ENCODE assay signal across 11 cellular contexts in the genomic region with DNA sequence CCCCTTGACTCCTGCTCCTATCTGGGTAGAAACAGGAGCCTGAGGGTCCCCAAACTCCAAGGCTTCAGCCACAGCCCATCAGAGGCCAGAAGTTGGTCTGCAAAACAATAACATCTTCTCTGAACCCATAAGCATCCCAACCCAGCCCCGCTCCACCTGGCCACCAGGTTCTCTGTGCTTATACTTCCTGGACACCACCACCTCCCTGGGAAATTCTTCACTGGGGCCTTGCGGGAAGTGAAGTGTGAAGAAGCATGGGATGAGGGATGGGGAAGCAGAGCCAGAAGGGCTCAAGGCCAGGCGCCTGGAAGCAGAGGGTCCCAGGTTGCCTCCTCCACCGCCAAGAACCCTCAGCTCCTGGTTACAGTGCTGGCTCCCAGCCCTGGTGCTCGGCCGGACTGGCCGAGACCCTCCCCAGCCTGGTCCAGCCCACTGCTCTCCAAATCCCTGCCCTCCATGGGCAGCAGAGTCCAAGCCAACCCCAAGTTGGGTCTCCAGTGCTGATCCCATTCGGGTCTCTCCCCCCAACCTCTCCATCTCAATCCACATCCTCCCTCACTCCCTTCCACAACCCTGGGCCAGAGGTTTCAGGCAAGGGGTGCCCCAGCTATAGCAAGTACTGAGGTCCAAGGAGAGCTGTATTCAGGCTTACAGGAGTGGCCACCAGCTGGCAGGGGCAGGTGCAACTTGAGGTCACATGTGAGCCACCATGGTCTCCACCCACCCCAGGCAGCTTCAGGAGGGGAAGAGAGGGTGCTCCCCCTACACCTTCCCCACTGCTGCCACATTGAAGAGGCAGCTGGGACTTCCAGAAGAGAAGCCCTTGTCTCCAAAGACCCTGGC.
DNase-seq lines count a peak whose midpoint lies in the region; ATAC-seq and TF ChIP-seq lines count a peak whose summit lies in the region.
"Had no signal": no experiment of that assay in that cellular context is flagged by ENCODE, and none has a peak within 500 bp of the region (broad histone marks: within the 10 kb centered on the region; RNA-seq: fewer than 3 reads in every experiment).

No MANE protein-coding gene starts in this region.

- no peak for TF ChIP-seq EP300 in suprapubic skin (IDR thresholded peaks at IDR 0.05)

- WGBS in lung, 2 donors: 40 to 58% methylated on average over 8 of the region's 8 CpGs
- 76% methylated on average over 8 of the region's 8 CpGs for WGBS in suprapubic skin

- H3K27ac ChIP-seq in colonic mucosa: peak overlapping the region; percentile 50
- H3K27ac ChIP-seq in lung (ENCODE audit: low read depth in 1 of 2, low read length in 1 of 2): peak overlapping the region; percentile 89 to 95
- peak overlapping the region; percentile 73 for H3K27ac ChIP-seq in suprapubic skin

- H3K36me3 Mint-ChIP-seq in immature natural killer cell: no peaks in the 10 kb centered on the region
- no peaks in the 10 kb centered on the region for H3K36me3 Mint-ChIP-seq in activated naive CD4-positive, alpha-beta T cell treated with anti-CD3 and anti-CD28 coated beads for 36 hours (ENCODE audit: low read depth)
- H3K36me3 Mint-ChIP-seq in Calu3 (ENCODE audit: insufficient read depth, unreplicated experiment): no peaks in the 10 kb centered on the region
- H3K36me3 Mint-ChIP-seq: T-cell had no signal

- TF ChIP-seq POLR2A in suprapubic skin (IDR thresholded peaks at IDR 0.05): no peak

- H3K4me2 ChIP-seq in Loucy (ENCODE audit: low read depth, low read length, poor library complexity, severe bottlenecking): peak overlapping the region; percentile 71

- intact Hi-C loops in colonic mucosa (cut with DNase I) (no loop called here), Calu3 (cut with micrococcal nuclease; ENCODE audit: unreplicated experiment) (no loop called here)
- intact Hi-C loops in activated naive CD4-positive, alpha-beta T cell treated with anti-CD3 and anti-CD28 coated beads for 36 hours (cut with micrococcal nuclease): no loop called here

- H3K27ac Mint-ChIP-seq in immature natural killer cell (no peak overlapping the region), Calu3 (ENCODE audit: unreplicated experiment) (no peak overlapping the region)
- no peak overlapping the region for H3K27ac Mint-ChIP-seq in activated naive CD4-positive, alpha-beta T cell treated with anti-CD3 and anti-CD28 coated beads for 36 hours
- H3K27ac Mint-ChIP-seq: progenitor cell of endocrine pancreas, T-cell had no signal

- H3K4me1 ChIP-seq in Loucy (ENCODE audit: insufficient read depth, low read length, poor library complexity, severe bottlenecking): peaks cover 36% of the 10 kb centered on the region
- H3K4me1 ChIP-seq in colonic mucosa: no peaks in the 10 kb centered on the region
- peaks cover 9 to 34% of the 10 kb centered on the region in 2 donors for H3K4me1 ChIP-seq in lung (ENCODE audit: control insufficient read depth in 2 of 2, insufficient read depth in 2 of 2, low read length in 2 of 2)
- H3K4me1 ChIP-seq in suprapubic skin: peaks cover 60% of the 10 kb centered on the region

- H3K4me3 Mint-ChIP-seq in immature natural killer cell (no peak overlapping the region), Calu3 (ENCODE audit: low read depth, unreplicated experiment) (no peak overlapping the region)
- H3K4me3 Mint-ChIP-seq in activated naive CD4-positive, alpha-beta T cell treated with anti-CD3 and anti-CD28 coated beads for 36 hours: no peak overlapping the region
- H3K4me3 Mint-ChIP-seq: T-cell had no signal

- DNase-seq in colonic mucosa: no peak
- no peak for DNase-seq in lung (ENCODE audit: low spot score)
- no peak for DNase-seq in suprapubic skin (ENCODE audit: low spot score in 2 of 2)
- no peak for DNase-seq in immature natural killer cell
- DNase-seq in activated naive CD4-positive, alpha-beta T cell treated with anti-CD3 and anti-CD28 coated beads for 36 hours: no peak
- no peak for DNase-seq in Calu3
- DNase-seq: DMS 273 treated with DMSO at 0.1 percent for 48 hours, T-cell had no signal

- no TSS peak for BruUV-seq in Calu3 (replicated peaks; lab: Mats Ljungman, UMichigan)

- H3K4me3 ChIP-seq in Loucy (ENCODE audit: low read length, poor library complexity, severe bottlenecking) (peak overlapping the region; percentile 48), colonic mucosa (peak overlapping the region; percentile 29), lung (peak overlapping the region; percentile 63), suprapubic skin (peak overlapping the region; percentile 44)

- H3K27me3 ChIP-seq in Loucy (ENCODE audit: insufficient read depth, low read length, poor library complexity, severe bottlenecking) (no peaks in the 10 kb centered on the region), colonic mucosa (no peaks in the 10 kb centered on the region), lung (ENCODE audit: control insufficient read depth, insufficient read depth) (no peaks in the 10 kb centered on the region), suprapubic skin (no peaks in the 10 kb centered on the region)

- H3K9me3 Mint-ChIP-seq in immature natural killer cell (no peaks in the 10 kb centered on the region), Calu3 (ENCODE audit: low read depth, unreplicated experiment) (no peaks in the 10 kb centered on the region)
- no peaks in the 10 kb centered on the region for H3K9me3 Mint-ChIP-seq in activated naive CD4-positive, alpha-beta T cell treated with anti-CD3 and anti-CD28 coated beads for 36 hours
- H3K9me3 Mint-ChIP-seq: T-cell had no signal

- H3K4me1 Mint-ChIP-seq in immature natural killer cell (peaks cover 0 to 2% of the 10 kb centered on the region in 2 donors), Calu3 (ENCODE audit: low read depth, unreplicated experiment) (peaks cover 10% of the 10 kb centered on the region)
- peaks cover 2% of the 10 kb centered on the region for H3K4me1 Mint-ChIP-seq in activated naive CD4-positive, alpha-beta T cell treated with anti-CD3 and anti-CD28 coated beads for 36 hours (ENCODE audit: low read depth)

- no peaks in the 10 kb centered on the region for H3K36me3 ChIP-seq in Loucy (ENCODE audit: insufficient read depth, low read length)
- H3K36me3 ChIP-seq in colonic mucosa: no peaks in the 10 kb centered on the region
- peaks cover 0 to 5% of the 10 kb centered on the region in 2 donors for H3K36me3 ChIP-seq in lung (ENCODE audit: control insufficient read depth in 2 of 2, insufficient read depth in 2 of 2, low read length in 2 of 2)
- no peaks in the 10 kb centered on the region for H3K36me3 ChIP-seq in suprapubic skin

- H2AFZ ChIP-seq in Loucy (ENCODE audit: low read length): no peak overlapping the region

- ATAC-seq in lung (ENCODE audit: insufficient read depth, low FRiP score): no peak
- ATAC-seq in GM21390 (IDR thresholded peaks at IDR 0.05; ENCODE audit: unreplicated experiment): no peak

- CTCF ChIA-PET in activated naive CD4-positive, alpha-beta T cell treated with anti-CD3 and anti-CD28 coated beads for 36 hours (lab: Charles Lee): interaction anchor here (0.7 kb wide), 1 partner anchor 138 kb away, joined by 3 read pairs; no protein-coding TSS in a partner anchor
- CTCF ChIA-PET in Calu3 (lab: Charles Lee): no interaction called here

- H3K9me2 ChIP-seq in Loucy (replicated peaks; ENCODE audit: low read depth, low read length): no peaks in the 10 kb centered on the region

- H3K27me3 Mint-ChIP-seq in immature natural killer cell (ENCODE audit: low read depth in 3 of 3): peaks cover 3 to 14% (median 12%) of the 10 kb centered on the region in 3 donors
- peaks cover 20% of the 10 kb centered on the region for H3K27me3 Mint-ChIP-seq in activated naive CD4-positive, alpha-beta T cell treated with anti-CD3 and anti-CD28 coated beads for 36 hours (ENCODE audit: low read depth)
- peaks cover 75% of the 10 kb centered on the region for H3K27me3 Mint-ChIP-seq in Calu3 (ENCODE audit: unreplicated experiment)

- H3K9ac ChIP-seq in Loucy (ENCODE audit: low read depth, low read length, poor library complexity, severe bottlenecking): peak overlapping the region; percentile 45
- peak overlapping the region in 1 of 2 donors; percentile 46 for H3K9ac ChIP-seq in colonic mucosa (ENCODE audit: low read depth in 2 of 2, low read length in 2 of 2)

- TF ChIP-seq CTCF in Loucy (conservative IDR thresholded peaks at IDR 0.05; ENCODE audit: low read length): no peak
- no peak for TF ChIP-seq CTCF in colonic mucosa (IDR thresholded peaks at IDR 0.05)
- TF ChIP-seq CTCF in lung (IDR thresholded peaks at IDR 0.05; ENCODE audit: control extremely low read depth, extremely low read depth): no peak
- no peak for TF ChIP-seq CTCF in suprapubic skin (IDR thresholded peaks at IDR 0.05)
- no peak for TF ChIP-seq CTCF in Calu3 (IDR thresholded peaks at IDR 0.05; ENCODE audit: unreplicated experiment)

- no peaks in the 10 kb centered on the region for H4K20me1 ChIP-seq in Loucy (ENCODE audit: insufficient read depth, low read length, poor library complexity, severe bottlenecking)

- H3K9me3 ChIP-seq in Loucy (ENCODE audit: insufficient read depth, low read depth, low read length): no peaks in the 10 kb centered on the region
- H3K9me3 ChIP-seq in colonic mucosa: no peaks in the 10 kb centered on the region
- H3K9me3 ChIP-seq in lung (ENCODE audit: control insufficient read depth in 2 of 2, insufficient read depth in 1 of 2, low read length in 1 of 2): no peaks in the 10 kb centered on the region
- H3K9me3 ChIP-seq in suprapubic skin: no peaks in the 10 kb centered on the region

- H3F3A ChIP-seq in Loucy (ENCODE audit: low read depth): no peaks in the 10 kb centered on the region

- no peaks in the 10 kb centered on the region for H3K79me2 ChIP-seq in Loucy (ENCODE audit: insufficient read depth, low read length)
